30 cellular contexts compared by ENCODE assay signal in genomic region chr3:12670789-12671450, GRCh38. TPM values are rescaled to one million over a fixed set of nuclear protein-coding genes. Genes with fewer than 3 reads are reported as not detected.
DNase-seq lines count a peak whose midpoint lies in the region; ATAC-seq and TF ChIP-seq lines count a peak whose summit lies in the region.
"Had no signal": no experiment of that assay in that cellular context is flagged by ENCODE, and none has a peak within 500 bp of the region (broad histone marks: within the 10 kb centered on the region; RNA-seq: fewer than 3 reads in every experiment).

No MANE protein-coding gene starts in this region.

- no peak overlapping the region for H2BK12ac ChIP-seq in H9 (ENCODE audit: insufficient read length, low read depth, low read length)

- no peak overlapping the region for H3K27ac ChIP-seq in H9 (ENCODE audit: insufficient read length, low read depth, low read length)
- H3K27ac ChIP-seq in neutrophil: peak overlapping the region; percentile 47
- H3K27ac ChIP-seq: breast epithelium, gastroesophageal sphincter, PC-9 had no signal

- peak overlapping the region; percentile 18 to 86 (median 54); a peak in 4 of 7 replicates for H3K27ac Mint-ChIP-seq in H9
- H3K27ac Mint-ChIP-seq: activated CD4-positive, alpha-beta T cell treated with anti-CD3 and anti-CD28 coated beads for 36 hours; activated CD8-positive, alpha-beta T cell treated with anti-CD3 and anti-CD28 coated beads for 36 hours; activated naive CD4-positive, alpha-beta T cell treated with anti-CD3 and anti-CD28 coated beads for 36 hours; HFFc6; mesothelial cell of epicardium; naive B cell; T-helper 2 cell treated with Interferon-gamma antibody and Interleukin-4, amounts not matched to agents 5 μg/mL and 100 μg/mL, for 36 hours had no signal

- H2BK120ac ChIP-seq in H9 (ENCODE audit: low read depth, low read length, poor library complexity, severe bottlenecking): no peak overlapping the region

- peaks cover 39 to 40% of the 10 kb centered on the region in 2 experiments for H3K4me1 Mint-ChIP-seq in H9
- H3K4me1 Mint-ChIP-seq: activated CD4-positive, alpha-beta T cell treated with anti-CD3 and anti-CD28 coated beads for 36 hours; mesothelial cell of epicardium had no signal

- H3K23me2 ChIP-seq in H9 (ENCODE audit: insufficient read length, low read depth, low read length, poor library complexity, severe bottlenecking): no peaks in the 10 kb centered on the region

- H3K4me1 ChIP-seq in H9 (ENCODE audit: insufficient read depth, low read length): peaks cover 14% of the 10 kb centered on the region; the same call in 1 of the 2 replicates
- H3K4me1 ChIP-seq in neutrophil (ENCODE audit: control insufficient read depth in 1 of 2, insufficient read depth in 1 of 2, low read depth in 1 of 2, low read length in 1 of 2): peaks cover 23 to 29% of the 10 kb centered on the region in 2 experiments
- H3K4me1 ChIP-seq: breast epithelium, gastroesophageal sphincter had no signal

- H3K9me3 ChIP-seq in H9 (ENCODE audit: control insufficient read depth, low read depth, low read length) (no peaks in the 10 kb centered on the region), neutrophil (no peaks in the 10 kb centered on the region)
- H3K9me3 ChIP-seq: breast epithelium, gastroesophageal sphincter had no signal

- H3K9me3 Mint-ChIP-seq in H9: peaks cover 13 to 15% of the 10 kb centered on the region in 2 experiments
- H3K9me3 Mint-ChIP-seq: activated CD8-positive, alpha-beta T cell treated with anti-CD3 and anti-CD28 coated beads for 36 hours; activated naive CD4-positive, alpha-beta T cell treated with anti-CD3 and anti-CD28 coated beads for 36 hours; naive B cell; T-helper 2 cell treated with Interferon-gamma antibody and Interleukin-4, amounts not matched to agents 5 μg/mL and 100 μg/mL, for 36 hours had no signal

- H2BK15ac ChIP-seq in H9 (ENCODE audit: low read depth, low read length): no peak overlapping the region

- H3K27me3 ChIP-seq in H9 (ENCODE audit: insufficient read depth, low read length) (no peaks in the 10 kb centered on the region), neutrophil (no peaks in the 10 kb centered on the region)
- H3K27me3 ChIP-seq: breast epithelium, gastroesophageal sphincter had no signal

- H3K56ac ChIP-seq in H9 (ENCODE audit: insufficient read length, low read depth, low read length): no peak overlapping the region

- no peak overlapping the region for H3T11ph ChIP-seq in H9 (ENCODE audit: low read length)

- no peak overlapping the region for H4K8ac ChIP-seq in H9 (replicated peaks; ENCODE audit: insufficient read length, low read depth, low read length)

- no peaks in the 10 kb centered on the region; the same call in 1 of the 2 replicates for H3K27me3 Mint-ChIP-seq in H9 (ENCODE audit: low read depth)
- H3K27me3 Mint-ChIP-seq: activated CD4-positive, alpha-beta T cell treated with anti-CD3 and anti-CD28 coated beads for 36 hours; activated CD8-positive, alpha-beta T cell treated with anti-CD3 and anti-CD28 coated beads for 36 hours; naive B cell had no signal

- no peaks in the 10 kb centered on the region for H3K79me2 ChIP-seq in H9 (ENCODE audit: insufficient read depth, low read length)

- no peak for DNase-seq in H9
- DNase-seq in NCI-H510A treated with DMSO at 0.1 percent for 48 hours (lab: John Stamatoyannopoulos, UW): peak; percentile 33
- peak; percentile 8 for DNase-seq in iPS-NIHi7 (ENCODE audit: extremely low spot score)
- DNase-seq in NCI-H82 (lab: John Stamatoyannopoulos, UW): no peak
- DNase-seq in medulla oblongata (ENCODE audit: extremely low spot score): no peak
- DNase-seq: activated CD4-positive, alpha-beta T cell treated with anti-CD3 and anti-CD28 coated beads for 36 hours; activated CD8-positive, alpha-beta T cell treated with anti-CD3 and anti-CD28 coated beads for 36 hours; activated naive CD4-positive, alpha-beta T cell treated with anti-CD3 and anti-CD28 coated beads for 36 hours; C1 segment of cervical spinal cord; COR-L47; DMS79; HFFc6; hippocampal formation; KG1; MM.1S; naive B cell; NCI-H1105 treated with DMSO at 0.1 percent for 48 hours; NCI-H1930; NCI-H526; occipital lobe; PC-9; SIG-M5; stimulated activated naive CD4-positive, alpha-beta T cell treated with Interleukin-2 at 50 U/mL for 16 hours had no signal

- no peak overlapping the region for H4K91ac ChIP-seq in H9 (ENCODE audit: insufficient read length, low read depth, low read length)

- H2BK5ac ChIP-seq in H9 (ENCODE audit: insufficient read length, low read length): no peak overlapping the region

- no peak for TF ChIP-seq CTCF in H9 (conservative IDR thresholded peaks at IDR 0.05)
- TF ChIP-seq CTCF in neutrophil (IDR thresholded peaks at IDR 0.05): no peak

- H4K5ac ChIP-seq in H9 (ENCODE audit: insufficient read length, low read depth, low read length): no peak overlapping the region

- no peak overlapping the region for H3K4me2 ChIP-seq in H9 (ENCODE audit: insufficient read depth, insufficient read length, low read length)
- H3K4me2 ChIP-seq: PC-9 had no signal

- no peak overlapping the region for H3K14ac ChIP-seq in H9 (ENCODE audit: insufficient read depth, low read length)

- no peak overlapping the region for H3K23ac ChIP-seq in H9 (ENCODE audit: insufficient read length, low read depth, low read length)

- H3K4ac ChIP-seq in H9 (ENCODE audit: low read depth, low read length): no peak overlapping the region

- H4K20me1 ChIP-seq in H9 (ENCODE audit: control insufficient read depth, insufficient read depth, insufficient read length): no peaks in the 10 kb centered on the region

- no CpG with 5 or more reads among the region's 5 CpGs for WGBS in H9 (ENCODE audit: extremely low coverage, insufficient read length, low lambda C conversion rate)

- H3K4me3 Mint-ChIP-seq in H9: peak overlapping the region in 1 of 2 experiments; percentile 5; a peak in 2 of 5 replicates
- H3K4me3 Mint-ChIP-seq: activated CD4-positive, alpha-beta T cell treated with anti-CD3 and anti-CD28 coated beads for 36 hours; activated CD8-positive, alpha-beta T cell treated with anti-CD3 and anti-CD28 coated beads for 36 hours; activated naive CD4-positive, alpha-beta T cell treated with anti-CD3 and anti-CD28 coated beads for 36 hours; HFFc6; mesothelial cell of epicardium; naive B cell; T-helper 2 cell treated with Interferon-gamma antibody and Interleukin-4, amounts not matched to agents 5 μg/mL and 100 μg/mL, for 36 hours had no signal

- H3K36me3 ChIP-seq in neutrophil: no peaks in the 10 kb centered on the region
- H3K36me3 ChIP-seq: breast epithelium, gastroesophageal sphincter had no signal

- no peak overlapping the region for H3K9ac ChIP-seq in H9 (ENCODE audit: extremely low read depth, insufficient read length, low read length)

- H2AK5ac ChIP-seq in H9 (ENCODE audit: insufficient read length, low read length): no peak overlapping the region

- no peak overlapping the region for H2BK20ac ChIP-seq in H9 (ENCODE audit: low read depth, low read length, poor library complexity, severe bottlenecking)

- H3K36me3 Mint-ChIP-seq in H9 (ENCODE audit: insufficient read depth in 1 of 3, low read depth in 3 of 3): peaks cover 6 to 15% (median 7%) of the 10 kb centered on the region in 3 experiments; a peak in 5 of 7 replicates
- H3K36me3 Mint-ChIP-seq: naive B cell had no signal

- H3K4me3 ChIP-seq in neutrophil (ENCODE audit: low read depth in 1 of 2, low read length in 1 of 2): no peak overlapping the region
- H3K4me3 ChIP-seq: breast epithelium, gastroesophageal sphincter, PC-9 had no signal

- H3K79me1 ChIP-seq in H9 (ENCODE audit: insufficient read depth, low read depth, low read length, poor library complexity, severe bottlenecking): no peaks in the 10 kb centered on the region

- no peak overlapping the region for H2AFZ ChIP-seq in H9 (ENCODE audit: low read length)
- H2AFZ ChIP-seq: PC-9 had no signal

- ATAC-seq in activated CD4-positive, CD25-positive, alpha-beta regulatory T cell treated with anti-CD3 and anti-CD28 coated beads, Interleukin-2, amount 50 U/mL, for 24 hours: no peak
- ATAC-seq in GM19452 (IDR thresholded peaks at IDR 0.05; ENCODE audit: unreplicated experiment): no peak
- ATAC-seq: activated CD4-positive, alpha-beta T cell treated with anti-CD3 and anti-CD28 coated beads for 36 hours; activated CD8-positive, alpha-beta T cell treated with anti-CD3 and anti-CD28 coated beads for 36 hours; gastroesophageal sphincter had no signal

- H3K18ac ChIP-seq in H9 (ENCODE audit: insufficient read length, low read depth, low read length): no peak overlapping the region

RNA-seq across cellular contexts. Expression of gene RAF1, which starts 7.0 kb away (rescaled TPM):
- total RNA-seq in H9 (2021): 103 and 112 TPM in 2 replicates

Comparison
In these comparisons a context has a peak if more than half of its experiments do, and no peak if none do; other contexts are left out.
1. DNase-seq: peak in NCI-H510A treated with DMSO at 0.1 percent for 48 hours (single experiment) and iPS-NIHi7 (single experiment); none in H9 (single experiment), NCI-H82 (single experiment) and medulla oblongata (single experiment).